Comparison of ENCODE assay signal across 17 cellular contexts in the genomic region with DNA sequence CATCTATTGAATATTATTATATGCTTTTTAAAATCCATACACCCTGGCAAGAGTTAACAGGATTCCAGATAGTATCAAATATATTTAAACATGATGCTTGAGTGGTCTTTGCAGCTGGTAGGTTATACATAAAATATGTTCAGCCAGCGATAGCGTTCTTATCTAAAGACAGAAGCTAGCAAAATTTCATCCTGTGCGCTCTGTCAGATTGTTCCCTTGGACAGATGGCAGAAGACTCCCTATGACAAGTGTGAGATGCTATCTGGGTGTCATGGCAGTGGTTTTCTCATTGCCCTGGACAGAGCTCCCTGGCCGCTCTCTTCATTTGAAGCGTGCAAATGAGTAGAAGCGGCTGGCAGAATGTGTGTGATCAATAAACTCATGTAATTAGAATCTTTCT.
DNase-seq lines count a peak whose midpoint lies in the region; ATAC-seq and TF ChIP-seq lines count a peak whose summit lies in the region.
"Had no signal": no experiment of that assay in that cellular context is flagged by ENCODE, and none has a peak within 500 bp of the region (broad histone marks: within the 10 kb centered on the region; RNA-seq: fewer than 3 reads in every experiment).

No MANE protein-coding gene starts in this region.

- H3K27me3 ChIP-seq in mesendoderm (ENCODE audit: insufficient read depth, low read length, poor library complexity): no peaks in the 10 kb centered on the region
- H3K27me3 ChIP-seq: BLaER1 treated with 17β-estradiol and CSF1 and Interleukin-3, amounts not matched to agents 10 nM and 100 nM had no signal

- intact Hi-C loops in MCF 10A (cut with micrococcal nuclease): no loop called here

- POLR2A ChIA-PET in MCF 10A (lab: Yijun Ruan, JAX): no interaction called here

- no peak overlapping the region for H3K18ac ChIP-seq in mesendoderm (ENCODE audit: low read length)

- CTCF ChIA-PET in MCF 10A (lab: Yijun Ruan, JAX): no interaction called here

- H2BK120ac ChIP-seq in mesendoderm (ENCODE audit: low read depth, low read length): no peak overlapping the region

- H3K79me1 ChIP-seq in mesendoderm (ENCODE audit: low read length): no peaks in the 10 kb centered on the region

- H3K27ac ChIP-seq in mesendoderm (ENCODE audit: low read depth, low read length): no peak overlapping the region
- H3K27ac ChIP-seq: BLaER1 treated with 17β-estradiol and CSF1 and Interleukin-3, amounts not matched to agents 10 nM and 100 nM; C4-2B had no signal

- H3K9me3 Mint-ChIP-seq in MCF 10A (ENCODE audit: unreplicated experiment) (no peaks in the 10 kb centered on the region), osteocyte (ENCODE audit: unreplicated experiment) (no peaks in the 10 kb centered on the region)

- no peaks in the 10 kb centered on the region for H3K36me3 ChIP-seq in mesendoderm (ENCODE audit: control insufficient read depth, insufficient read depth, low read length)
- H3K36me3 ChIP-seq: BLaER1 treated with 17β-estradiol and CSF1 and Interleukin-3, amounts not matched to agents 10 nM and 100 nM had no signal

- no peak overlapping the region for H2AK5ac ChIP-seq in mesendoderm (ENCODE audit: low read length)

- H3K27ac Mint-ChIP-seq in MCF 10A (ENCODE audit: low read depth, unreplicated experiment): no peak overlapping the region
- no peak overlapping the region for H3K27ac Mint-ChIP-seq in osteocyte (ENCODE audit: unreplicated experiment)
- H3K27ac Mint-ChIP-seq: CD4-positive, alpha-beta T cell; CD8-positive, alpha-beta T cell had no signal

- no peaks in the 10 kb centered on the region for H3K79me2 ChIP-seq in mesendoderm (ENCODE audit: control insufficient read depth, insufficient read depth, low read length)

- TF ChIP-seq CTCF in MCF 10A (IDR thresholded peaks at IDR 0.05; ENCODE audit: unreplicated experiment) (no peak), osteocyte (IDR thresholded peaks at IDR 0.05) (no peak)

- no peak overlapping the region for H4K8ac ChIP-seq in mesendoderm (ENCODE audit: low read depth, low read length)

- H3K4me1 Mint-ChIP-seq in MCF 10A (ENCODE audit: insufficient read depth, unreplicated experiment) (no peaks in the 10 kb centered on the region), osteocyte (ENCODE audit: unreplicated experiment) (no peaks in the 10 kb centered on the region)

- H3K4me3 Mint-ChIP-seq in MCF 10A (ENCODE audit: unreplicated experiment) (no peak overlapping the region), osteocyte (ENCODE audit: unreplicated experiment) (no peak overlapping the region)
- H3K4me3 Mint-ChIP-seq: CD4-positive, alpha-beta T cell; CD8-positive, alpha-beta T cell had no signal

- H2BK5ac ChIP-seq in mesendoderm (ENCODE audit: low read length): no peak overlapping the region

- H3K23ac ChIP-seq in mesendoderm (ENCODE audit: low read length): no peak overlapping the region

- H3K4me1 ChIP-seq in mesendoderm (ENCODE audit: control insufficient read depth, low read depth, low read length): no peaks in the 10 kb centered on the region
- H3K4me1 ChIP-seq: BLaER1 treated with 17β-estradiol and CSF1 and Interleukin-3, amounts not matched to agents 10 nM and 100 nM; Caco-2 had no signal

- WGBS in mesendoderm (ENCODE audit: extremely low coverage, insufficient coverage, low lambda C conversion rate): no CpG with 5 or more reads among the region's 6 CpGs

- H4K5ac ChIP-seq in mesendoderm (ENCODE audit: low read length): no peak overlapping the region

- H2BK15ac ChIP-seq in mesendoderm (replicated peaks; ENCODE audit: low read depth): no peak overlapping the region

- peak overlapping the region; percentile 68 for H3K4ac ChIP-seq in mesendoderm (ENCODE audit: low read depth, low read length)

- no peaks in the 10 kb centered on the region for H3K36me3 Mint-ChIP-seq in MCF 10A (ENCODE audit: insufficient read depth, unreplicated experiment)
- no peaks in the 10 kb centered on the region for H3K36me3 Mint-ChIP-seq in osteocyte (ENCODE audit: unreplicated experiment)
- H3K36me3 Mint-ChIP-seq: CD8-positive, alpha-beta T cell had no signal

- no peak overlapping the region for H3K4me2 ChIP-seq in mesendoderm (ENCODE audit: low read length)
- H3K4me2 ChIP-seq: BLaER1 treated with 17β-estradiol and CSF1 and Interleukin-3, amounts not matched to agents 10 nM and 100 nM had no signal

- H3K56ac ChIP-seq in mesendoderm (ENCODE audit: low read length): no peak overlapping the region

- ATAC-seq in SK-N-SH treated with all-trans-retinoic acid at 6 μM for 48 hours (peak; percentile 37; the same call in 1 of the 3 replicates), GM18517 (IDR thresholded peaks at IDR 0.05; ENCODE audit: unreplicated experiment) (no peak)
- ATAC-seq: CD8-positive, alpha-beta T cell had no signal

- DNase-seq in SK-N-DZ (ENCODE audit: low spot score) (peak; percentile 96), mesendoderm (no peak), MCF 10A (ENCODE audit: unreplicated experiment) (no peak), osteocyte (ENCODE audit: extremely low spot score, unreplicated experiment) (no peak), HCEC 1CT (no peak)
- DNase-seq: 8988T; ACHN; Caco-2; Calu3; CD4-positive, alpha-beta T cell; CD8-positive, alpha-beta T cell; DMS79 treated with DMSO at 0.1 percent for 48 hours; GF-D8 had no signal

- BruUV-seq in MCF 10A (replicated peaks; lab: Mats Ljungman, UMichigan): no TSS peak

- H3K27me3 Mint-ChIP-seq in MCF 10A (ENCODE audit: insufficient read depth, unreplicated experiment): peaks cover 19% of the 10 kb centered on the region
- no peaks in the 10 kb centered on the region for H3K27me3 Mint-ChIP-seq in osteocyte (ENCODE audit: unreplicated experiment)
- H3K27me3 Mint-ChIP-seq: CD4-positive, alpha-beta T cell had no signal

- no peak overlapping the region for H3K4me3 ChIP-seq in mesendoderm (ENCODE audit: low read length)
- H3K4me3 ChIP-seq: BLaER1 treated with 17β-estradiol and CSF1 and Interleukin-3, amounts not matched to agents 10 nM and 100 nM had no signal

- no peak overlapping the region for H3K9ac ChIP-seq in mesendoderm (ENCODE audit: low read length)
- H3K9ac ChIP-seq: BLaER1 treated with 17β-estradiol and CSF1 and Interleukin-3, amounts not matched to agents 10 nM and 100 nM had no signal

TF ChIP-seq in SK-N-SH treated with all-trans-retinoic acid at 6 μM for 48 hours, 23 proteins besides CTCF, POLR2A, EP300 and RAD21:
- TF ChIP-seq PPARA (CRISPR knock-in tag; IDR thresholded peaks at IDR 0.05; ENCODE audit: borderline replicate concordance): peak; percentile 15; the same call in 1 of the 2 replicates
- TF ChIP-seq ISL1 (CRISPR knock-in tag; IDR thresholded peaks at IDR 0.05): no peak
- TF ChIP-seq BACH2 (CRISPR knock-in tag; IDR thresholded peaks at IDR 0.05; ENCODE audit: borderline replicate concordance): no peak
- TF ChIP-seq, protein P1, sequence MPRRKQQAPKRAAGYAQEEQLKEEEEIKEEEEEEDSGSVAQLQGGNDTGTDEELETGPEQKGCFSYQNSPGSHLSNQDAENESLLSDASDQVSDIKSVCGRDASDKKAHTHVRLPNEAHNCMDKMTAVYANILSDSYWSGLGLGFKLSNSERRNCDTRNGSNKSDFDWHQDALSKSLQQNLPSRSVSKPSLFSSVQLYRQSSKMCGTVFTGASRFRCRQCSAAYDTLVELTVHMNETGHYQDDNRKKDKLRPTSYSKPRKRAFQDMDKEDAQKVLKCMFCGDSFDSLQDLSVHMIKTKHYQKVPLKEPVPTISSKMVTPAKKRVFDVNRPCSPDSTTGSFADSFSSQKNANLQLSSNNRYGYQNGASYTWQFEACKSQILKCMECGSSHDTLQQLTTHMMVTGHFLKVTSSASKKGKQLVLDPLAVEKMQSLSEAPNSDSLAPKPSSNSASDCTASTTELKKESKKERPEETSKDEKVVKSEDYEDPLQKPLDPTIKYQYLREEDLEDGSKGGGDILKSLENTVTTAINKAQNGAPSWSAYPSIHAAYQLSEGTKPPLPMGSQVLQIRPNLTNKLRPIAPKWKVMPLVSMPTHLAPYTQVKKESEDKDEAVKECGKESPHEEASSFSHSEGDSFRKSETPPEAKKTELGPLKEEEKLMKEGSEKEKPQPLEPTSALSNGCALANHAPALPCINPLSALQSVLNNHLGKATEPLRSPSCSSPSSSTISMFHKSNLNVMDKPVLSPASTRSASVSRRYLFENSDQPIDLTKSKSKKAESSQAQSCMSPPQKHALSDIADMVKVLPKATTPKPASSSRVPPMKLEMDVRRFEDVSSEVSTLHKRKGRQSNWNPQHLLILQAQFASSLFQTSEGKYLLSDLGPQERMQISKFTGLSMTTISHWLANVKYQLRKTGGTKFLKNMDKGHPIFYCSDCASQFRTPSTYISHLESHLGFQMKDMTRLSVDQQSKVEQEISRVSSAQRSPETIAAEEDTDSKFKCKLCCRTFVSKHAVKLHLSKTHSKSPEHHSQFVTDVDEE (CRISPR knock-in tag; IDR thresholded peaks at IDR 0.05): peak; percentile 91
- no peak for TF ChIP-seq CREB5 (CRISPR knock-in tag; IDR thresholded peaks at IDR 0.05; ENCODE audit: low read depth)
- TF ChIP-seq TCF4 (CRISPR knock-in tag; IDR thresholded peaks at IDR 0.05; ENCODE audit: borderline replicate concordance): peak; percentile 95
- TF ChIP-seq ESRRG (CRISPR knock-in tag; IDR thresholded peaks at IDR 0.05): no peak
- TF ChIP-seq CSDC2 (CRISPR knock-in tag; IDR thresholded peaks at IDR 0.05): no peak
- TF ChIP-seq RARB (CRISPR knock-in tag; IDR thresholded peaks at IDR 0.05): no peak
TF ChIP-seq in SK-N-SH treated with all-trans-retinoic acid at 6 μM for 48 hours: peak in this region for 3.
